Comparison of ENCODE assay signal across 8 cellular contexts in the genomic region with DNA sequence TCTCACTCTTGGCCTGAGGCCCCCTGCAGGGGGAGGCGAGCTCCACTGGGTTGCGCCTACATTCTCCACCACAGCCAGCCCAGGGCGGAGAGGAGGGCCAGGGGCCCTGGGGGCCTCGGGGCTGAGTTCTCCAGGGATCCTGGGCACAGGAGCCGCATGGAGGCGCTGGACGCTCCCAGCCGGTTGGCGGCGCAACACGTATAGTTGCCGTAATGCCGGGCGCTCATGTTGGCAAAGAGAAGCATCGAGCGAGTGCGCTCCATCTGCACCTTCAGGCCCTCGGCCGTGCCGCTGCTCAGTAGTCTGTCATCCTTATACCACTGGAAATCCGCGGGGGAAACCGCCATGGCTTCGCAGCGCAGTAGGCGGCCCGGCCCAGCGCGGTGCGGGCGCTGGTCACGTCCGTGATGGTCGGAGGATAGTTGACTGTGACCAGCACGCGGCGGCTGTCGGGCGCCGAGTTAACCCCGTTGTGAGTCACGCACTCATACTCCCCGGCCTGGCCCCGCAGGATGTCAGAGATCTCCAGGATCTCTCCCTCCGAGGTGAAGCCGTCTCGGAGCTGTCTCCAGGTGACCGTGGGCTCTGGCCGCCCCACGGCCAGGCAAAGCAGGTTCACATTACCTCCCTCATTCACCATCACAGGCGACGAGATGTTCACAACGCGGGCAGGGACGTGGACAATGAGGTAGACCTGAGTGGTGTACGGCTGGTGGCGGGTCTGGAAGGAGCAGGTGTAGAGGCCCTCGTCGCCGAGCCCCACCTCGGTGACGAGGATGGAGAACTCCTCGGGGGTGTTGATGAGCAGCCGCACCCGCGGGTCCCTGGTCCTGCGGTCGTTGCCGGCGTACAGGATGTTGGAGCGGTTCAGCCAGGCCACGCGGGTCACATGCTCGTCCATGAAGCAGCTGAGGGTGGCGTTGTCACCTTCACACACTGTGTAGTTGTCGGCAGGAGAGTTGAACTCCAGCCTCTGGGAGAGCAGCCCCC. TPM values are rescaled to one million over a fixed set of nuclear protein-coding genes. Genes with fewer than 3 reads are reported as not detected.
A peak's percentile ranks its signal among the peaks of the same experiment; 100 is the strongest.
DNase-seq lines count a peak whose midpoint lies in the region; ATAC-seq and TF ChIP-seq lines count a peak whose summit lies in the region.
"Not testable (repeated sequence)": the region's sequence is repeated elsewhere in the genome, so short reads cannot be mapped to it uniquely, and the experiment has no call there.

No MANE protein-coding gene starts in this region.

- H3K27ac Mint-ChIP-seq in natural killer cell = peak overlapping the region; percentile 77 to 89

- H3K27me3 Mint-ChIP-seq in activated T-cell treated with anti-CD3 and anti-CD28 coated beads, Interleukin-2, amount 50 U/mL, for 4 hours (ENCODE audit: low read depth) = peaks cover 28% of the 10 kb centered on the region
- H3K27me3 Mint-ChIP-seq in natural killer cell (ENCODE audit: low read depth in 2 of 2) = peaks cover 6 to 16% of the 10 kb centered on the region in 2 donors

- peaks cover 18% of the 10 kb centered on the region; the same call in 1 of the 2 replicates for H3K9me3 ChIP-seq in AG04450 (ENCODE audit: control insufficient read depth, insufficient read depth, low read length)

- not testable (repeated sequence) for H3K4me1 Mint-ChIP-seq in activated T-cell treated with anti-CD3 and anti-CD28 coated beads, Interleukin-2, amount 50 U/mL, for 4 hours (ENCODE audit: low read depth)
- H3K4me1 Mint-ChIP-seq in natural killer cell = peaks cover 11 to 21% of the 10 kb centered on the region in 2 donors

- not testable (repeated sequence) for H3K27ac ChIP-seq in AG04450 (ENCODE audit: low read depth, low read length); RWPE1

- not testable (repeated sequence) for DNase-seq in AG04450 (ENCODE audit: low read depth, low spot score); RWPE1 (ENCODE audit: low spot score)
- peak; percentile 21 for DNase-seq in activated T-cell treated with anti-CD3 and anti-CD28 coated beads, Interleukin-2, amount 50 U/mL, for 4 hours
- DNase-seq in cerebellum (ENCODE audit: low spot score) (peak; percentile 13), left ventricle myocardium superior (peak; percentile 55), natural killer cell (peak; percentile 40)
- peak in 2 of 3 experiments; percentile 4 to 30 for DNase-seq in stimulated activated CD4-positive, alpha-beta T cell treated with anti-CD3 and anti-CD28 coated beads, TNF-alpha, amount 100 ng/mL, for 24 hours (ENCODE audit: low read depth in 3 of 3)

- CTCF ChIA-PET in AG04450 (lab: Charles Lee); RWPE1 (lab: Yijun Ruan, JAX): not testable (repeated sequence)

- H3K9me3 Mint-ChIP-seq in activated T-cell treated with anti-CD3 and anti-CD28 coated beads, Interleukin-2, amount 50 U/mL, for 4 hours; natural killer cell: not testable (repeated sequence)

- POLR2A ChIA-PET in AG04450 (lab: Yijun Ruan, JAX); RWPE1 (lab: Yijun Ruan, JAX; ENCODE audit: low non-redundant PET): not testable (repeated sequence)

- H3K36me3 Mint-ChIP-seq in activated T-cell treated with anti-CD3 and anti-CD28 coated beads, Interleukin-2, amount 50 U/mL, for 4 hours (ENCODE audit: insufficient read depth); natural killer cell: not testable (repeated sequence)

- not testable (repeated sequence) for H3K27me3 ChIP-seq in AG04450 (ENCODE audit: control insufficient read depth, insufficient read depth, low read length)

- TF ChIP-seq CTCF in AG04450 (IDR thresholded peaks at IDR 0.05; ENCODE audit: low read depth, low read length) (peak; percentile 27; the same call in 1 of the 2 replicates), RWPE1 (conservative IDR thresholded peaks at IDR 0.05; ENCODE audit: low read depth) (0 out of 2 replicates have a peak, but pooled peaks have one; percentile 7)
- TF ChIP-seq CTCF in natural killer cell (IDR thresholded peaks at IDR 0.05) = not testable (repeated sequence)

- intact Hi-C loops in left ventricle myocardium superior (cut with micrococcal nuclease); natural killer cell (cut with micrococcal nuclease): not testable (repeated sequence)

- peak overlapping the region; percentile 87 for H3K4me3 Mint-ChIP-seq in activated T-cell treated with anti-CD3 and anti-CD28 coated beads, Interleukin-2, amount 50 U/mL, for 4 hours
- peak overlapping the region; percentile 94 for H3K4me3 Mint-ChIP-seq in natural killer cell

- peak overlapping the region; percentile 40 for H3K4me3 ChIP-seq in AG04450 (ENCODE audit: low read depth, low read length)

- peak; percentile 42 for ATAC-seq in HG02642 (IDR thresholded peaks at IDR 0.05; ENCODE audit: poor library complexity, unreplicated experiment)
- ATAC-seq in activated T-cell treated with anti-CD3 and anti-CD28 coated beads, Interleukin-2, amount 50 U/mL, for 4 hours = peak; percentile 77 to 78
- peak; percentile 77 for ATAC-seq in left ventricle myocardium superior
- ATAC-seq in natural killer cell = peak; percentile 71 to 77 (median 75)

RNA-seq across cellular contexts. Expression of a gene that starts 6.8 kb away (rescaled TPM):
- polyA plus RNA-seq in AG04450 (2011; rRNA removed) = 1.8 and 2.9 TPM in 2 replicates
- 2.9 and 4.8 TPM in 2 replicates for polyA minus RNA-seq in AG04450 (2011; rRNA and poly(A)+ RNA removed)
- 1 to 10 TPM; 4.8 to 6.1 (median 5.2) TPM for total RNA-seq in activated T-cell treated with anti-CD3 and anti-CD28 coated beads, Interleukin-2, amount 50 U/mL, for 4 hours
- total RNA-seq in cerebellum = 64.3 TPM
- 21.8 TPM for total RNA-seq in left ventricle myocardium superior
- total RNA-seq in natural killer cell = 10 to 100 TPM in 2 of 3 donors, 1 to 10 TPM in 1; 8.9 to 17.9 (median 10.2) TPM
